20 cellular contexts compared by ENCODE assay signal in the genomic region with DNA sequence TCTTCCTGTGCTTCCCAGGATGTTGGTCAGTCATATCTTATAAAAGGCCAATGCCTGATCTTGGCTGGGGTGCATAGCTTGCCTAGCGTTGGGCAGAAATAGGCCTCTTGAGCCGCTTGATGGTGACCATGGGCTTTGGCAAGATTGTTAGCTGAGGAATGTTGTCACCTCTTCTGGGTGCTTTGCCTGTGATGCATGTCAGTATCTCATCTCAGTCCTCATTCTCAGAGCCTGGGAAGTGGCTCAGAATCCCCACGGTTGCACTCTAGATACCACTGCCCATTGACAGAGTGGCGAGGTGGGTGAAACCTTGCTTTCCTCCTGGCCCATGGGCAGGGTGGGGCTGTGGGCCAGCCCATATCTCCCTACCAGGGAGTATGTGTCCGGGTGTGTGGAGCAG.
A peak's percentile ranks its signal among the peaks of the same experiment; 100 is the strongest.
DNase-seq lines count a peak whose midpoint lies in the region; ATAC-seq and TF ChIP-seq lines count a peak whose summit lies in the region.
"Had no signal": no experiment of that assay in that cellular context is flagged by ENCODE, and none has a peak within 500 bp of the region (broad histone marks: within the 10 kb centered on the region; RNA-seq: fewer than 3 reads in every experiment).

No MANE protein-coding gene starts in this region.

- CTCF ChIA-PET in activated naive CD4-positive, alpha-beta T cell treated with anti-CD3 and anti-CD28 coated beads, Interleukin-2, amount 10 ng/mL, durations not matched to agents 7 days and 5 days (lab: Charles Lee) = no interaction called here
- CTCF ChIA-PET in activated CD8-positive, alpha-beta T cell treated with anti-CD3 and anti-CD28 coated beads, Interleukin-2, amount 10 ng/mL, durations not matched to agents 7 days and 5 days (lab: Charles Lee) = interaction anchor here (1.5 kb wide), 1 partner anchor 20 kb away, joined by 4 read pairs; no protein-coding TSS in a partner anchor

- H3K27ac Mint-ChIP-seq in activated naive CD4-positive, alpha-beta T cell treated with anti-CD3 and anti-CD28 coated beads, Interleukin-2, amount 50 U/mL, for 24 hours = peak overlapping the region; percentile 55
- no peak overlapping the region for H3K27ac Mint-ChIP-seq in activated naive CD4-positive, alpha-beta T cell treated with anti-CD3 and anti-CD28 coated beads, Interleukin-2, amount 10 ng/mL, durations not matched to agents 7 days and 5 days
- H3K27ac Mint-ChIP-seq in stimulated activated memory B cell treated with anti-CD40 and anti-IgM and Interleukin-4, amounts not matched to agents 10 μg/mL and 1 μg/mL and 100 μg/mL, for 72 hours = peak overlapping the region; percentile 76
- no peak overlapping the region for H3K27ac Mint-ChIP-seq in activated CD8-positive, alpha-beta T cell treated with anti-CD3 and anti-CD28 coated beads, Interleukin-2, amount 10 ng/mL, durations not matched to agents 7 days and 5 days
- no peak overlapping the region for H3K27ac Mint-ChIP-seq in HFFc6

- intact Hi-C loops in Right ventricle myocardium superior (cut with DNase I) (no loop called here), left colon (cut with DNase I, micrococcal nuclease) (no loop called here)

- peaks cover 90% of the 10 kb centered on the region for H3K4me1 Mint-ChIP-seq in activated naive CD4-positive, alpha-beta T cell treated with anti-CD3 and anti-CD28 coated beads, Interleukin-2, amount 50 U/mL, for 24 hours
- H3K4me1 Mint-ChIP-seq in activated naive CD4-positive, alpha-beta T cell treated with anti-CD3 and anti-CD28 coated beads, Interleukin-2, amount 10 ng/mL, durations not matched to agents 7 days and 5 days = peaks cover 41% of the 10 kb centered on the region
- H3K4me1 Mint-ChIP-seq in stimulated activated memory B cell treated with anti-CD40 and anti-IgM and Interleukin-4, amounts not matched to agents 10 μg/mL and 1 μg/mL and 100 μg/mL, for 72 hours = peaks cover 82% of the 10 kb centered on the region
- peaks cover 22% of the 10 kb centered on the region for H3K4me1 Mint-ChIP-seq in activated CD8-positive, alpha-beta T cell treated with anti-CD3 and anti-CD28 coated beads, Interleukin-2, amount 10 ng/mL, durations not matched to agents 7 days and 5 days (ENCODE audit: low read depth)
- H3K4me1 Mint-ChIP-seq in HFFc6 (ENCODE audit: low read depth) = peaks cover 50% of the 10 kb centered on the region

- no peaks in the 10 kb centered on the region for H3K9me3 Mint-ChIP-seq in activated naive CD4-positive, alpha-beta T cell treated with anti-CD3 and anti-CD28 coated beads, Interleukin-2, amount 50 U/mL, for 24 hours
- H3K9me3 Mint-ChIP-seq in activated naive CD4-positive, alpha-beta T cell treated with anti-CD3 and anti-CD28 coated beads, Interleukin-2, amount 10 ng/mL, durations not matched to agents 7 days and 5 days = no peaks in the 10 kb centered on the region
- no peaks in the 10 kb centered on the region for H3K9me3 Mint-ChIP-seq in stimulated activated memory B cell treated with anti-CD40 and anti-IgM and Interleukin-4, amounts not matched to agents 10 μg/mL and 1 μg/mL and 100 μg/mL, for 72 hours
- no peaks in the 10 kb centered on the region for H3K9me3 Mint-ChIP-seq in activated CD8-positive, alpha-beta T cell treated with anti-CD3 and anti-CD28 coated beads, Interleukin-2, amount 10 ng/mL, durations not matched to agents 7 days and 5 days (ENCODE audit: insufficient read depth)
- H3K9me3 Mint-ChIP-seq in HFFc6 = no peaks in the 10 kb centered on the region
- H3K9me3 Mint-ChIP-seq: IgD-negative memory B cell had no signal

- peaks cover 2% of the 10 kb centered on the region for H3K36me3 Mint-ChIP-seq in activated naive CD4-positive, alpha-beta T cell treated with anti-CD3 and anti-CD28 coated beads, Interleukin-2, amount 50 U/mL, for 24 hours
- peaks cover 6% of the 10 kb centered on the region for H3K36me3 Mint-ChIP-seq in activated naive CD4-positive, alpha-beta T cell treated with anti-CD3 and anti-CD28 coated beads, Interleukin-2, amount 10 ng/mL, durations not matched to agents 7 days and 5 days
- H3K36me3 Mint-ChIP-seq in stimulated activated memory B cell treated with anti-CD40 and anti-IgM and Interleukin-4, amounts not matched to agents 10 μg/mL and 1 μg/mL and 100 μg/mL, for 72 hours = peaks cover 7% of the 10 kb centered on the region
- peaks cover 3% of the 10 kb centered on the region for H3K36me3 Mint-ChIP-seq in activated CD8-positive, alpha-beta T cell treated with anti-CD3 and anti-CD28 coated beads, Interleukin-2, amount 10 ng/mL, durations not matched to agents 7 days and 5 days (ENCODE audit: low read depth)
- H3K36me3 Mint-ChIP-seq in HFFc6 (ENCODE audit: low read depth) = peaks cover 5% of the 10 kb centered on the region; the same call in 1 of the 2 replicates

- no peak for TF ChIP-seq CTCF in HFFc6 (IDR thresholded peaks at IDR 0.05)

- no peak overlapping the region for H3K4me3 Mint-ChIP-seq in activated naive CD4-positive, alpha-beta T cell treated with anti-CD3 and anti-CD28 coated beads, Interleukin-2, amount 50 U/mL, for 24 hours
- H3K4me3 Mint-ChIP-seq in activated naive CD4-positive, alpha-beta T cell treated with anti-CD3 and anti-CD28 coated beads, Interleukin-2, amount 10 ng/mL, durations not matched to agents 7 days and 5 days = no peak overlapping the region
- no peak overlapping the region for H3K4me3 Mint-ChIP-seq in stimulated activated memory B cell treated with anti-CD40 and anti-IgM and Interleukin-4, amounts not matched to agents 10 μg/mL and 1 μg/mL and 100 μg/mL, for 72 hours
- H3K4me3 Mint-ChIP-seq in activated CD8-positive, alpha-beta T cell treated with anti-CD3 and anti-CD28 coated beads, Interleukin-2, amount 10 ng/mL, durations not matched to agents 7 days and 5 days = no peak overlapping the region
- no peak overlapping the region for H3K4me3 Mint-ChIP-seq in HFFc6
- H3K4me3 Mint-ChIP-seq: IgD-negative memory B cell had no signal

- POLR2A ChIA-PET in activated CD8-positive, alpha-beta T cell treated with anti-CD3 and anti-CD28 coated beads, Interleukin-2, amount 10 ng/mL, durations not matched to agents 7 days and 5 days (lab: Charles Lee) = no interaction called here

- no peaks in the 10 kb centered on the region for H3K27me3 Mint-ChIP-seq in activated naive CD4-positive, alpha-beta T cell treated with anti-CD3 and anti-CD28 coated beads, Interleukin-2, amount 50 U/mL, for 24 hours
- no peaks in the 10 kb centered on the region for H3K27me3 Mint-ChIP-seq in activated naive CD4-positive, alpha-beta T cell treated with anti-CD3 and anti-CD28 coated beads, Interleukin-2, amount 10 ng/mL, durations not matched to agents 7 days and 5 days
- H3K27me3 Mint-ChIP-seq in stimulated activated memory B cell treated with anti-CD40 and anti-IgM and Interleukin-4, amounts not matched to agents 10 μg/mL and 1 μg/mL and 100 μg/mL, for 72 hours = no peaks in the 10 kb centered on the region
- no peaks in the 10 kb centered on the region for H3K27me3 Mint-ChIP-seq in activated CD8-positive, alpha-beta T cell treated with anti-CD3 and anti-CD28 coated beads, Interleukin-2, amount 10 ng/mL, durations not matched to agents 7 days and 5 days (ENCODE audit: low read depth)
- peaks cover 3% of the 10 kb centered on the region; the same call in 1 of the 2 replicates for H3K27me3 Mint-ChIP-seq in HFFc6 (ENCODE audit: insufficient read depth)

- no peak for DNase-seq in activated naive CD4-positive, alpha-beta T cell treated with anti-CD3 and anti-CD28 coated beads, Interleukin-2, amount 10 ng/mL, durations not matched to agents 7 days and 5 days
- no peak for DNase-seq in Right ventricle myocardium superior
- peak in 1 of 2 donors; percentile 23 for DNase-seq in left colon
- no peak for DNase-seq in activated CD8-positive, alpha-beta T cell treated with anti-CD3 and anti-CD28 coated beads, Interleukin-2, amount 10 ng/mL, durations not matched to agents 7 days and 5 days
- DNase-seq in central memory CD4-positive, alpha-beta T cell = no peak
- no peak for DNase-seq in HFFc6
- DNase-seq: BE2C, DND-41, Kasumi-1, MM.1S, NCI-H1105, NCI-H1694 treated with DMSO at 0.1 percent for 48 hours, NCI-H2107, NCI-H226, NCI-H526 treated with DMSO at 0.1 percent for 48 hours, SJCRH30 had no signal

- ATAC-seq in Right ventricle myocardium superior (ENCODE audit: poor library complexity) (peak; percentile 81), left colon (peak; percentile 31)
- no peak for ATAC-seq in stimulated activated memory B cell treated with anti-CD40 and anti-IgM and Interleukin-4, amounts not matched to agents 10 μg/mL and 1 μg/mL and 100 μg/mL, for 72 hours
- no peak for ATAC-seq in activated CD8-positive, alpha-beta T cell treated with anti-CD3 and anti-CD28 coated beads, Interleukin-2, amount 10 ng/mL, durations not matched to agents 7 days and 5 days
- ATAC-seq: GM12878 had no signal

Comparison
In these comparisons a context has a peak if more than half of its experiments do, and no peak if none do; other contexts are left out.
1. H3K27ac Mint-ChIP-seq: peak in activated naive CD4-positive, alpha-beta T cell treated with anti-CD3 and anti-CD28 coated beads, Interleukin-2, amount 50 U/mL, for 24 hours (single experiment) and stimulated activated memory B cell treated with anti-CD40 and anti-IgM and Interleukin-4, amounts not matched to agents 10 μg/mL and 1 μg/mL and 100 μg/mL, for 72 hours (single experiment); none in activated naive CD4-positive, alpha-beta T cell treated with anti-CD3 and anti-CD28 coated beads, Interleukin-2, amount 10 ng/mL, durations not matched to agents 7 days and 5 days (single experiment), activated CD8-positive, alpha-beta T cell treated with anti-CD3 and anti-CD28 coated beads, Interleukin-2, amount 10 ng/mL, durations not matched to agents 7 days and 5 days (single experiment) and HFFc6 (single experiment).
2. ATAC-seq: peak in Right ventricle myocardium superior (single experiment) and left colon (single experiment); none in stimulated activated memory B cell treated with anti-CD40 and anti-IgM and Interleukin-4, amounts not matched to agents 10 μg/mL and 1 μg/mL and 100 μg/mL, for 72 hours (single experiment) and activated CD8-positive, alpha-beta T cell treated with anti-CD3 and anti-CD28 coated beads, Interleukin-2, amount 10 ng/mL, durations not matched to agents 7 days and 5 days (single experiment).